ENCODE assay signal across 23 cellular contexts in the genomic region with DNA sequence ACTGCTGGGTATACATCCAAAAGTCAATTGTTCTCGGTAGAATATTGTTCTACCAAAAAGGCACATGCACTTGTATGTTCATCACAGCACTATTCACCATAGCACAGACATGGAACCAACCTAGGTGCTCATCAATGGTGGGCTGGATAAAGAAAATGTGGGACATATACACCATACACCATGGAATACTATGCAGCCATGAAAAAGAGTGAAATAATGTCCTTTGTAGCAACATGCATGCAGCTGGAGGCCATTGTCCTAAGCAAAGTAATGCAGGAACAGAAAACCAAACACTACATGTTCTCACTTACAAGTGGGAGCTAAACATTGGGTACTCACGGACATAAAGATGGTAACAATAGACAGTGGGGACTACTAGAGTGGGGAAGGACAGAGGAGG.
DNase-seq lines count a peak whose midpoint lies in the region; ATAC-seq, FAIRE-seq and TF ChIP-seq lines count a peak whose summit lies in the region.
"Had no signal": no experiment of that assay in that cellular context is flagged by ENCODE, and none has a peak within 500 bp of the region (broad histone marks: within the 10 kb centered on the region; RNA-seq: fewer than 3 reads in every experiment).

No MANE protein-coding gene starts in this region.

- no peak for TF ChIP-seq RAD21 in HepG2 (CRISPR knock-in tag; IDR thresholded peaks at IDR 0.05)
- TF ChIP-seq RAD21 in K562 (CRISPR knock-in tag; conservative IDR thresholded peaks at IDR 0.05 in 1 of 2, IDR thresholded peaks at IDR 0.05 in 1 of 2) = no peak

- POLR2A ChIA-PET in HepG2 (lab: Yijun Ruan, JAX) = no interaction called here
- POLR2A ChIA-PET in K562 (lab: Yijun Ruan, JAX) = no interaction called here

- no peak overlapping the region for H3K4me2 ChIP-seq in HepG2 (ENCODE audit: low read depth, low read length)
- no peak overlapping the region for H3K4me2 ChIP-seq in K562 (ENCODE audit: insufficient read depth, low read length)
- H3K4me2 ChIP-seq: A549; BLaER1 treated with 17β-estradiol and CSF1 and Interleukin-3, amounts not matched to agents 10 nM and 100 nM had no signal

- H3K9me3 ChIP-seq in HepG2 (ENCODE audit: low read length) = no peaks in the 10 kb centered on the region
- H3K9me3 ChIP-seq in right lobe of liver = no peaks in the 10 kb centered on the region
- no peaks in the 10 kb centered on the region for H3K9me3 ChIP-seq in K562 (replicated peaks; ENCODE audit: control insufficient read depth, insufficient read depth, low read depth, low read length)
- H3K9me3 ChIP-seq: A549 had no signal

- DNase-seq in HepG2 (ENCODE audit: low spot score) (no peak), right lobe of liver (no peak), K562 (ENCODE audit: extremely low read depth in 1 of 4, low spot score in 3 of 4) (no peak), CD1c-positive myeloid dendritic cell (ENCODE audit: extremely low spot score) (no peak), superior temporal gyrus (ENCODE audit: extremely low spot score) (no peak)
- DNase-seq: AML-193; CD4-positive, alpha-beta memory T cell; CD4-positive, CD25-positive, alpha-beta regulatory T cell; CD8-positive, alpha-beta memory T cell; DMS 273 treated with DMSO at 0.1 percent for 48 hours; DMS153; DMS53; DMS79; DND-41; EL; GDM1 had no signal

- ATAC-seq in HepG2 (no peak), right lobe of liver (no peak), K562 (no peak)
- ATAC-seq: A549, GM12878 had no signal

- 0 out of 5 replicates have a peak, but pooled peaks cover 0 to 2% of the 10 kb centered on the region in 2 experiments for H3K27me3 ChIP-seq in HepG2 (ENCODE audit: control insufficient read depth in 1 of 2, insufficient read depth in 2 of 2, low read length in 2 of 2)
- H3K27me3 ChIP-seq in right lobe of liver = no peaks in the 10 kb centered on the region
- no peaks in the 10 kb centered on the region for H3K27me3 ChIP-seq in K562 (ENCODE audit: control insufficient read depth in 2 of 2, insufficient read depth in 2 of 2, low read length in 2 of 2)
- H3K27me3 ChIP-seq: BLaER1 treated with 17β-estradiol and CSF1 and Interleukin-3, amounts not matched to agents 10 nM and 100 nM had no signal

- FAIRE-seq in HepG2 (lab: Jason Lieb, UNC) = no peak
- no peak for FAIRE-seq in K562 (lab: Jason Lieb, UNC)
- FAIRE-seq: A549, GM12878, GM12892, GM18507 had no signal

- H3K4me3 ChIP-seq in HepG2 (replicated peaks in 1 of 3; ENCODE audit: insufficient read depth in 1 of 3, low read depth in 2 of 3, low read length in 3 of 3) (no peak overlapping the region), right lobe of liver (no peak overlapping the region), K562 (no peak overlapping the region)
- H3K4me3 ChIP-seq: A549; BLaER1 treated with 17β-estradiol and CSF1 and Interleukin-3, amounts not matched to agents 10 nM and 100 nM; GM12878 had no signal

- BruUV-seq in HepG2 (replicated peaks; lab: Mats Ljungman, UMichigan) (no TSS peak), K562 (replicated peaks; lab: Mats Ljungman, UMichigan) (no TSS peak)

- peaks cover 8% of the 10 kb centered on the region for H3K4me1 ChIP-seq in HepG2 (ENCODE audit: insufficient read depth, low read length)
- H3K4me1 ChIP-seq in right lobe of liver = peaks cover 0 to 8% (median 0%) of the 10 kb centered on the region in 4 donors
- no peaks in the 10 kb centered on the region for H3K4me1 ChIP-seq in K562 (replicated peaks in 1 of 2; ENCODE audit: control insufficient read depth in 2 of 2, insufficient read depth in 2 of 2, low read length in 2 of 2)
- H3K4me1 ChIP-seq: A549 had no signal

- H3K9me1 ChIP-seq in K562 (ENCODE audit: control insufficient read depth, insufficient read depth, low read length) = no peaks in the 10 kb centered on the region

- no peak overlapping the region for H3K27ac ChIP-seq in HepG2 (ENCODE audit: extremely low read length, insufficient read depth, low read length)
- no peak overlapping the region for H3K27ac ChIP-seq in right lobe of liver
- no peak overlapping the region for H3K27ac ChIP-seq in K562 (ENCODE audit: extremely low read depth, low read depth, low read length)
- H3K27ac ChIP-seq: 22Rv1; A549; BLaER1 treated with 17β-estradiol and CSF1 and Interleukin-3, amounts not matched to agents 10 nM and 100 nM; C4-2B had no signal

- H3K79me2 ChIP-seq in HepG2 (ENCODE audit: insufficient read depth, low read length) (no peaks in the 10 kb centered on the region), K562 (ENCODE audit: control insufficient read depth, insufficient read depth, low read length) (no peaks in the 10 kb centered on the region)

- intact Hi-C loops in HepG2 (cut with micrococcal nuclease; ENCODE audit: unreplicated experiment) (no loop called here), right lobe of liver (cut with DNase I) (no loop called here), K562 (cut with micrococcal nuclease) (no loop called here)

- H3K36me3 ChIP-seq in HepG2 (replicated peaks in 1 of 2; ENCODE audit: control insufficient read depth in 1 of 2, insufficient read depth in 2 of 2, low read length in 2 of 2) (no peaks in the 10 kb centered on the region), right lobe of liver (no peaks in the 10 kb centered on the region), K562 (ENCODE audit: control insufficient read depth, insufficient read depth, low read length) (no peaks in the 10 kb centered on the region)

- TF ChIP-seq POLR2A in HepG2 (IDR thresholded peaks at IDR 0.05; ENCODE audit: insufficient read depth in 1 of 2, low read depth in 2 of 2, low read length in 2 of 2) (no peak), right lobe of liver (IDR thresholded peaks at IDR 0.05) (no peak), K562 (conservative IDR thresholded peaks at IDR 0.05) (no peak)

- TF ChIP-seq EP300 in HepG2 (IDR thresholded peaks at IDR 0.05; ENCODE audit: low read depth in 2 of 2, low read length in 2 of 2) (no peak), HepG2 (CRISPR knock-in tag; IDR thresholded peaks at IDR 0.05; ENCODE audit: borderline replicate concordance) (no peak), K562 (IDR thresholded peaks at IDR 0.05; ENCODE audit: low read length) (no peak)

- H3K9ac ChIP-seq in HepG2 (ENCODE audit: insufficient read depth, low read depth, low read length) (no peak overlapping the region), K562 (ENCODE audit: insufficient read depth in 1 of 2, low read depth in 2 of 2, low read length in 2 of 2) (no peak overlapping the region)
- H3K9ac ChIP-seq: BLaER1 treated with 17β-estradiol and CSF1 and Interleukin-3, amounts not matched to agents 10 nM and 100 nM had no signal

- in situ Hi-C loops in HepG2 (cut with HindIII; ENCODE audit: extremely low pct_ligation_motif_present, low pct_unique_long_range_greater_than_20kb) (no loop called here), K562 (cut with MboI) (loop anchor here (25.0 kb wide), 1 partner anchor 464 kb away; no protein-coding TSS in a partner anchor)

- CTCF ChIA-PET in HepG2 (lab: Yijun Ruan, JAX; ENCODE audit: low intra/inter-chr PET ratio, low total read pairs) = no interaction called here
- CTCF ChIA-PET in K562 (lab: Yijun Ruan, JAX; ENCODE audit: low intra/inter-chr PET ratio) = no interaction called here

- H4K20me1 ChIP-seq in HepG2 (ENCODE audit: insufficient read depth, low read length) (no peaks in the 10 kb centered on the region), K562 (replicated peaks; ENCODE audit: control insufficient read depth, insufficient read depth, low read length) (no peaks in the 10 kb centered on the region)
- H4K20me1 ChIP-seq: BLaER1 treated with 17β-estradiol and CSF1 and Interleukin-3, amounts not matched to agents 10 nM and 100 nM had no signal

- TF ChIP-seq CTCF in HepG2 (CRISPR knock-in tag; IDR thresholded peaks at IDR 0.05) = no peak
- no peak for TF ChIP-seq CTCF in right lobe of liver (IDR thresholded peaks at IDR 0.05)
- TF ChIP-seq CTCF in K562 (IDR thresholded peaks at IDR 0.05 in 2 of 3, conservative IDR thresholded peaks at IDR 0.05 in 1 of 3; ENCODE audit: insufficient read depth in 2 of 3, low read depth in 1 of 3, low read length in 3 of 3) = no peak

- WGBS in HepG2 (ENCODE audit: low lambda C conversion rate) = 51% methylated on average over 2 of the region's 2 CpGs
- WGBS in right lobe of liver (ENCODE audit: insufficient coverage, low coverage, low lambda C conversion rate, missing lambda C conversion rate) = 96% methylated on average over 2 of the region's 2 CpGs
- 4% methylated on average over 2 of the region's 2 CpGs for WGBS in K562 (ENCODE audit: insufficient coverage, low coverage, missing lambda C conversion rate)

- H2AFZ ChIP-seq in HepG2 (ENCODE audit: low read length) (no peak overlapping the region), K562 (ENCODE audit: low read depth, low read length) (no peak overlapping the region)

TF ChIP-seq in HepG2, 621 proteins besides CTCF, POLR2A, EP300 and RAD21:
- TF ChIP-seq ZMYM3 (CRISPR knock-in tag; IDR thresholded peaks at IDR 0.05) (0 out of 2 replicates have a peak, but pooled peaks have one; percentile 17), CENPX (CRISPR knock-in tag; IDR thresholded peaks at IDR 0.05) (no peak)

TF ChIP-seq in K562, 482 proteins besides CTCF, POLR2A, EP300 and RAD21:
- TF ChIP-seq ZNF146 (CRISPR knock-in tag; IDR thresholded peaks at IDR 0.05; ENCODE audit: unreplicated experiment) (peak; percentile 64), HDAC2 (IDR thresholded peaks at IDR 0.05) (no peak)
